In the genomic region with DNA sequence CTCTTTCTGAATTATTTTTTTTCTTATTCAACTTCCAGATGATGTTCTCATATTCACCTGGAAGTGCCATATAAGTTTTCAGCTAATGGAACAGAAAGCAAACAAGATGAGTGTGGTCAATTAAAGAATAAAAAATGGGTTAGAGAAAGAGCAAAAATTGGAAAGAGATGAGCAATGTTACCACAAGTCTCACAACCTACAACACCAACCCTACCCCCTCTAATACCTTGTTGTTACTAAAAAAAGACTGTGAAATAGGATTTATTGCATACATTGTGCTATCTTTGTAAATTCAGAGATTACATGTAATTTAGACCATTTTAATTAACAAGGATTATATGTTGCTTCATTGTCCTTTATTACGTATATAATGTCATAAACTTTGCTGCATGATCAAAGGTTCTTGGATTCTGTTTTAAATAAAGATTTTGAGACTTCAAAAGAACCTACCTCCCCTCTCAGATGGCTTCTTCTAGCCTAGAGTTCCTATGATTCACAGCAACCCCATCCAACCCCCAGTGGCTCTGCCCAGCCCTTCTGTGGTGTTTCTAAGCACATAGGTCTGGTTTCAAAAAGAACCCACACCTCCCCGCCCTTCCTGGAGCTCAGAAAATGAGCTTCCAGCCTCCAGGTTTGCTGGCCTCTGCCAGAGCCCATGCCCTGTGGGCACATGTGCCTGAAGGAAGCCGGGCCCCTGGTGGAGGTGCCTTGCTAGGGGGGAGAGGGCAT, we compare ENCODE assay signal across 1 cellular context.
TF ChIP-seq lines count a peak whose summit lies in the region.

No MANE protein-coding gene starts in this region.

TF ChIP-seq in GM23338, 12 proteins besides CTCF, POLR2A, EP300 and RAD21 (continued from another document):
- TF ChIP-seq, protein P1, sequence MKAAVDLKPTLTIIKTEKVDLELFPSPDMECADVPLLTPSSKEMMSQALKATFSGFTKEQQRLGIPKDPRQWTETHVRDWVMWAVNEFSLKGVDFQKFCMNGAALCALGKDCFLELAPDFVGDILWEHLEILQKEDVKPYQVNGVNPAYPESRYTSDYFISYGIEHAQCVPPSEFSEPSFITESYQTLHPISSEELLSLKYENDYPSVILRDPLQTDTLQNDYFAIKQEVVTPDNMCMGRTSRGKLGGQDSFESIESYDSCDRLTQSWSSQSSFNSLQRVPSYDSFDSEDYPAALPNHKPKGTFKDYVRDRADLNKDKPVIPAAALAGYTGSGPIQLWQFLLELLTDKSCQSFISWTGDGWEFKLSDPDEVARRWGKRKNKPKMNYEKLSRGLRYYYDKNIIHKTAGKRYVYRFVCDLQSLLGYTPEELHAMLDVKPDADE (IDR thresholded peaks at IDR 0.05): no peak
- TF ChIP-seq ZNF331 (CRISPR knock-in tag; IDR thresholded peaks at IDR 0.05; ENCODE audit: low read depth) (no peak), POLR2AphosphoS5 (IDR thresholded peaks at IDR 0.05; ENCODE audit: low read depth) (no peak), JUNB (IDR thresholded peaks at IDR 0.05; ENCODE audit: unreplicated experiment) (no peak)
- TF ChIP-seq, protein P2, sequence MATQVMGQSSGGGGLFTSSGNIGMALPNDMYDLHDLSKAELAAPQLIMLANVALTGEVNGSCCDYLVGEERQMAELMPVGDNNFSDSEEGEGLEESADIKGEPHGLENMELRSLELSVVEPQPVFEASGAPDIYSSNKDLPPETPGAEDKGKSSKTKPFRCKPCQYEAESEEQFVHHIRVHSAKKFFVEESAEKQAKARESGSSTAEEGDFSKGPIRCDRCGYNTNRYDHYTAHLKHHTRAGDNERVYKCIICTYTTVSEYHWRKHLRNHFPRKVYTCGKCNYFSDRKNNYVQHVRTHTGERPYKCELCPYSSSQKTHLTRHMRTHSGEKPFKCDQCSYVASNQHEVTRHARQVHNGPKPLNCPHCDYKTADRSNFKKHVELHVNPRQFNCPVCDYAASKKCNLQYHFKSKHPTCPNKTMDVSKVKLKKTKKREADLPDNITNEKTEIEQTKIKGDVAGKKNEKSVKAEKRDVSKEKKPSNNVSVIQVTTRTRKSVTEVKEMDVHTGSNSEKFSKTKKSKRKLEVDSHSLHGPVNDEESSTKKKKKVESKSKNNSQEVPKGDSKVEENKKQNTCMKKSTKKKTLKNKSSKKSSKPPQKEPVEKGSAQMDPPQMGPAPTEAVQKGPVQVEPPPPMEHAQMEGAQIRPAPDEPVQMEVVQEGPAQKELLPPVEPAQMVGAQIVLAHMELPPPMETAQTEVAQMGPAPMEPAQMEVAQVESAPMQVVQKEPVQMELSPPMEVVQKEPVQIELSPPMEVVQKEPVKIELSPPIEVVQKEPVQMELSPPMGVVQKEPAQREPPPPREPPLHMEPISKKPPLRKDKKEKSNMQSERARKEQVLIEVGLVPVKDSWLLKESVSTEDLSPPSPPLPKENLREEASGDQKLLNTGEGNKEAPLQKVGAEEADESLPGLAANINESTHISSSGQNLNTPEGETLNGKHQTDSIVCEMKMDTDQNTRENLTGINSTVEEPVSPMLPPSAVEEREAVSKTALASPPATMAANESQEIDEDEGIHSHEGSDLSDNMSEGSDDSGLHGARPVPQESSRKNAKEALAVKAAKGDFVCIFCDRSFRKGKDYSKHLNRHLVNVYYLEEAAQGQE (IDR thresholded peaks at IDR 0.05; ENCODE audit: unreplicated experiment): no peak
